31 cellular contexts compared by ENCODE assay signal in genomic region chr4:169914871-169915270, GRCh38.
"Had no signal": no experiment of that assay in that cellular context is flagged by ENCODE, and none has a peak within 500 bp of the region (broad histone marks: within the 10 kb centered on the region; RNA-seq: fewer than 3 reads in every experiment).

No MANE protein-coding gene starts in this region.

- H3K9me3 ChIP-seq: lower lobe of right lung, pancreas, prostate gland, sigmoid colon, testis, thyroid gland, transverse colon, upper lobe of right lung had no signal

- H3K4me3 ChIP-seq: lower lobe of right lung, neural progenitor cell, pancreas, prostate gland, sigmoid colon, smooth muscle cell, testis, thyroid gland, transverse colon, upper lobe of right lung had no signal

- H3K27ac ChIP-seq: lower lobe of right lung, neural progenitor cell, pancreas, prostate gland, sigmoid colon, testis, thyroid gland, transverse colon, upper lobe of right lung had no signal

- H2AFZ ChIP-seq: neural progenitor cell had no signal

- H3K4me1 Mint-ChIP-seq: naive B cell; natural killer cell; stimulated activated memory B cell treated with anti-CD40 and anti-IgM and Interleukin-4, amounts not matched to agents 10 μg/mL and 1 μg/mL and 100 μg/mL, for 72 hours; stimulated activated naive CD8-positive, alpha-beta T cell treated with anti-CD3 and anti-CD28 coated beads, Interleukin-15, amount 100 ng/mL, for 72 hours had no signal

- H3K27me3 ChIP-seq: neural progenitor cell, pancreas, sigmoid colon, testis, thyroid gland, transverse colon, upper lobe of right lung had no signal

- H3K27me3 Mint-ChIP-seq: naive B cell; stimulated activated memory B cell treated with anti-CD40 and anti-IgM and Interleukin-4, amounts not matched to agents 10 μg/mL and 1 μg/mL and 100 μg/mL, for 72 hours; stimulated activated naive CD8-positive, alpha-beta T cell treated with anti-CD3 and anti-CD28 coated beads, Interleukin-15, amount 100 ng/mL, for 72 hours had no signal

- ATAC-seq: left cardiac atrium; left ventricle myocardium superior; lower lobe of right lung; natural killer cell; pancreas; right cardiac atrium; stimulated activated memory B cell treated with anti-CD40 and anti-IgM and Interleukin-4, amounts not matched to agents 10 μg/mL and 1 μg/mL and 100 μg/mL, for 72 hours; stimulated activated naive CD8-positive, alpha-beta T cell treated with anti-CD3 and anti-CD28 coated beads, Interleukin-15, amount 100 ng/mL, for 72 hours; upper lobe of right lung had no signal

- H3K4me1 ChIP-seq: lower lobe of right lung, pancreas, prostate gland, sigmoid colon, testis, thyroid gland, transverse colon, upper lobe of right lung had no signal

- H3K36me3 ChIP-seq: lower lobe of right lung, neural progenitor cell, pancreas, prostate gland, sigmoid colon, thyroid gland, transverse colon, upper lobe of right lung had no signal

- DNase-seq: head of caudate nucleus; hippocampal formation; kidney glomerular epithelial cell; left cardiac atrium; left ventricle myocardium superior; lower lobe of right lung; mammary epithelial cell; mesenchymal stem cell; naive B cell; natural killer cell; nephron progenitor cell; pancreas; posterior cingulate gyrus; retina; right cardiac atrium; sigmoid colon; stimulated activated CD4-positive, alpha-beta T cell treated with anti-CD3 and anti-CD28 coated beads, Interleukin-1b, Interleukin-23, amount 100 ng/mL, for 48 hours; stimulated activated CD4-positive, alpha-beta T cell treated with anti-CD3 and anti-CD28 coated beads, Interleukin-2, amount 100 ng/mL, for 48 hours; stimulated activated CD4-positive, alpha-beta T cell treated with anti-CD3 and anti-CD28 coated beads, Interleukin-4, amount 100 ng/mL, for 4 hours; stimulated activated CD8-positive, alpha-beta memory T cell treated with anti-CD3 and anti-CD28 coated beads, Interleukin-4, amount 100 ng/mL, for 48 hours; stimulated activated naive CD4-positive, alpha-beta T cell treated with Interleukin-2 at 50 U/mL for 16 hours; stimulated activated naive CD8-positive, alpha-beta T cell treated with anti-CD3 and anti-CD28 coated beads, Interleukin-15, amount 100 ng/mL, for 72 hours; substantia nigra; testis; thyroid gland; transverse colon; upper lobe of right lung had no signal

- H3K36me3 Mint-ChIP-seq: natural killer cell; neural progenitor cell; stimulated activated memory B cell treated with anti-CD40 and anti-IgM and Interleukin-4, amounts not matched to agents 10 μg/mL and 1 μg/mL and 100 μg/mL, for 72 hours had no signal

- H3K4me3 Mint-ChIP-seq: naive B cell; natural killer cell; nephron progenitor cell; neural progenitor cell; stimulated activated memory B cell treated with anti-CD40 and anti-IgM and Interleukin-4, amounts not matched to agents 10 μg/mL and 1 μg/mL and 100 μg/mL, for 72 hours; stimulated activated naive CD8-positive, alpha-beta T cell treated with anti-CD3 and anti-CD28 coated beads, Interleukin-15, amount 100 ng/mL, for 72 hours had no signal

- H3K27ac Mint-ChIP-seq: natural killer cell; nephron progenitor cell; neural progenitor cell; stimulated activated memory B cell treated with anti-CD40 and anti-IgM and Interleukin-4, amounts not matched to agents 10 μg/mL and 1 μg/mL and 100 μg/mL, for 72 hours; stimulated activated naive CD8-positive, alpha-beta T cell treated with anti-CD3 and anti-CD28 coated beads, Interleukin-15, amount 100 ng/mL, for 72 hours had no signal

- H3K4me2 ChIP-seq: neural progenitor cell, smooth muscle cell had no signal

- H3K9ac ChIP-seq: neural progenitor cell had no signal
